Comparison of ENCODE assay signal across 1 cellular context in genomic region chr3:15107075-15107947, GRCh38.
TF ChIP-seq lines count a peak whose summit lies in the region.

No MANE protein-coding gene starts in this region.

TF ChIP-seq in HepG2, 621 proteins besides CTCF, POLR2A, EP300 and RAD21 (continued from another document and continues in another):
- TF ChIP-seq BCLAF1 (IDR thresholded peaks at IDR 0.05) (no peak), ETS1 (CRISPR knock-in tag; IDR thresholded peaks at IDR 0.05) (no peak), SSRP1 (CRISPR knock-in tag; IDR thresholded peaks at IDR 0.05) (no peak), ZBTB46 (CRISPR knock-in tag; IDR thresholded peaks at IDR 0.05; ENCODE audit: borderline replicate concordance) (no peak), THRA (CRISPR knock-in tag; IDR thresholded peaks at IDR 0.05; ENCODE audit: borderline replicate concordance) (peak; percentile 97), ZSCAN29 (CRISPR knock-in tag; conservative IDR thresholded peaks at IDR 0.05) (no peak), ZSCAN12 (CRISPR knock-in tag; IDR thresholded peaks at IDR 0.05) (no peak), ETV6 (CRISPR knock-in tag; conservative IDR thresholded peaks at IDR 0.05) (no peak), PBX2 (CRISPR knock-in tag; IDR thresholded peaks at IDR 0.05) (no peak), ZNF530 (CRISPR knock-in tag; IDR thresholded peaks at IDR 0.05; ENCODE audit: low read depth) (no peak), MTF1 (CRISPR knock-in tag; IDR thresholded peaks at IDR 0.05) (no peak), ZNF383 (CRISPR knock-in tag; IDR thresholded peaks at IDR 0.05; ENCODE audit: borderline replicate concordance) (no peak), ZFP36 (IDR thresholded peaks at IDR 0.05; ENCODE audit: borderline replicate concordance, low read depth, low read length, partially characterized antibody) (no peak), ZNF260 (CRISPR knock-in tag; IDR thresholded peaks at IDR 0.05; ENCODE audit: borderline replicate concordance, low read depth) (no peak), CEBPG (CRISPR knock-in tag; IDR thresholded peaks at IDR 0.05) (no peak), SOX13 (IDR thresholded peaks at IDR 0.05) (no peak), SOX13 (CRISPR knock-in tag; conservative IDR thresholded peaks at IDR 0.05 in 1 of 2, IDR thresholded peaks at IDR 0.05 in 1 of 2) (peak in 1 of 2 experiments; percentile 54; a peak in 1 of 4 replicates), ZBTB40 (IDR thresholded peaks at IDR 0.05) (no peak), ZBTB40 (CRISPR knock-in tag; IDR thresholded peaks at IDR 0.05) (0 out of 2 replicates have a peak, but pooled peaks have one; percentile 1), ZNF382 (CRISPR knock-in tag; IDR thresholded peaks at IDR 0.05; ENCODE audit: borderline replicate concordance) (no peak), ZFP82 (CRISPR knock-in tag; IDR thresholded peaks at IDR 0.05; ENCODE audit: borderline replicate concordance) (no peak; the same call in 1 of the 2 replicates), ZNF30 (CRISPR knock-in tag; IDR thresholded peaks at IDR 0.05) (no peak), SMYD3 (CRISPR knock-in tag; IDR thresholded peaks at IDR 0.05) (no peak), NFYB (CRISPR knock-in tag; IDR thresholded peaks at IDR 0.05) (no peak), ZNF816 (CRISPR knock-in tag; IDR thresholded peaks at IDR 0.05; ENCODE audit: borderline replicate concordance) (no peak), SMAD3 (CRISPR knock-in tag; IDR thresholded peaks at IDR 0.05) (no peak), MTERF4 (CRISPR knock-in tag; IDR thresholded peaks at IDR 0.05) (peak; percentile 51; the same call in 1 of the 2 replicates), NR2F1 (CRISPR knock-in tag; IDR thresholded peaks at IDR 0.05) (peak; percentile 70 to 88), RERE (CRISPR knock-in tag; IDR thresholded peaks at IDR 0.05; ENCODE audit: low read depth) (no peak)
